Comparison of ENCODE assay signal across 9 cellular contexts in genomic region chr5:149228610-149229297, GRCh38. TPM values are rescaled to one million over a fixed set of nuclear protein-coding genes. Genes with fewer than 3 reads are reported as not detected.
DNase-seq lines count a peak whose midpoint lies in the region; TF ChIP-seq lines count a peak whose summit lies in the region.
"Had no signal": no experiment of that assay in that cellular context is flagged by ENCODE, and none has a peak within 500 bp of the region (broad histone marks: within the 10 kb centered on the region; RNA-seq: fewer than 3 reads in every experiment).

No MANE protein-coding gene starts in this region.

- no peak overlapping the region for H2BK5ac ChIP-seq in trophoblast cell (ENCODE audit: low read depth, low read length, poor library complexity)

- H3K4me2 ChIP-seq in trophoblast cell (ENCODE audit: low read length), result no peak overlapping the region

- no peak overlapping the region for H4K8ac ChIP-seq in trophoblast cell (ENCODE audit: low read depth, low read length)

- H2AFZ ChIP-seq in ACC112 (ENCODE audit: low read length, unreplicated experiment) (no peak overlapping the region), trophoblast cell (ENCODE audit: insufficient read depth, low read length, poor library complexity) (no peak overlapping the region)

- no peak overlapping the region for H2BK12ac ChIP-seq in trophoblast cell (ENCODE audit: low read length)

- H4K91ac ChIP-seq in trophoblast cell (ENCODE audit: low read depth, low read length), result no peak overlapping the region

- peak; percentile 19 for DNase-seq in HK-2 (ENCODE audit: unreplicated experiment)
- DNase-seq in SW480 (ENCODE audit: low spot score), result peak; percentile 93
- peak; percentile 88 to 94 for DNase-seq in foreskin fibroblast
- peak; percentile 40 to 76 for DNase-seq in trophoblast cell
- DNase-seq in T-helper 2 cell, result no peak
- DNase-seq in effector CD4-positive, alpha-beta T cell, result no peak
- DNase-seq in GF-D8 (lab: John Stamatoyannopoulos, UW), result no peak
- DNase-seq: activated naive CD8-positive, alpha-beta T cell treated with anti-CD3 and anti-CD28 coated beads, Interleukin-2, amount 10 ng/mL, durations not matched to agents 7 days and 5 days had no signal

- H3K14ac ChIP-seq in trophoblast cell (ENCODE audit: low read length), result no peak overlapping the region

- TF ChIP-seq CTCF in foreskin fibroblast (IDR thresholded peaks at IDR 0.05; ENCODE audit: low read depth, low read length), result peak; percentile 80

- H3K27ac ChIP-seq in ACC112 (ENCODE audit: low read depth, low read length) (peak overlapping the region; percentile 61), trophoblast cell (ENCODE audit: low read depth, low read length) (no peak overlapping the region)

- H3K18ac ChIP-seq in trophoblast cell (ENCODE audit: low read length), result no peak overlapping the region

- H2BK120ac ChIP-seq in trophoblast cell (ENCODE audit: insufficient read depth, low read length, poor library complexity), result no peak overlapping the region

- H2AK5ac ChIP-seq in trophoblast cell (ENCODE audit: low read length), result no peak overlapping the region

- H3K23ac ChIP-seq in trophoblast cell (ENCODE audit: low read length), result no peak overlapping the region

- no peak overlapping the region for H4K12ac ChIP-seq in trophoblast cell (ENCODE audit: low read depth, low read length)

- H3K9ac ChIP-seq in trophoblast cell (ENCODE audit: low read length), result no peak overlapping the region

- WGBS in trophoblast cell (ENCODE audit: extremely low coverage, insufficient coverage, insufficient read length), result no CpG with 5 or more reads among the region's 5 CpGs

- H3K79me1 ChIP-seq in trophoblast cell (ENCODE audit: low read length), result no peaks in the 10 kb centered on the region

- H3K4me1 ChIP-seq in ACC112 (ENCODE audit: control insufficient read depth, insufficient read depth, low read length, unreplicated experiment) (peaks cover 34% of the 10 kb centered on the region), trophoblast cell (ENCODE audit: control insufficient read depth in 1 of 2, insufficient read depth in 2 of 2, low read length in 2 of 2) (no peaks in the 10 kb centered on the region)

- no peaks in the 10 kb centered on the region for H3K9me3 ChIP-seq in trophoblast cell (ENCODE audit: insufficient read depth, low read depth, low read length)

- H3K36me3 ChIP-seq in ACC112 (ENCODE audit: insufficient read depth, low read length) (peaks cover 15% of the 10 kb centered on the region), trophoblast cell (ENCODE audit: control insufficient read depth in 1 of 2, insufficient read depth in 2 of 2, low read length in 2 of 2) (no peaks in the 10 kb centered on the region)

- no peaks in the 10 kb centered on the region for H3K27me3 ChIP-seq in ACC112 (ENCODE audit: insufficient read depth, low read length)
- no peaks in the 10 kb centered on the region for H3K27me3 ChIP-seq in trophoblast cell (ENCODE audit: insufficient read depth, low read length)

- H3K4ac ChIP-seq in trophoblast cell (ENCODE audit: low read depth, low read length), result no peak overlapping the region

- no peak overlapping the region for H3K4me3 ChIP-seq in ACC112 (ENCODE audit: low read depth, low read length)
- H3K4me3 ChIP-seq in foreskin fibroblast (ENCODE audit: low read depth in 1 of 2, low read length in 2 of 2), result no peak overlapping the region
- H3K4me3 ChIP-seq in trophoblast cell (ENCODE audit: low read depth, low read length), result no peak overlapping the region

- H3K79me2 ChIP-seq in ACC112 (ENCODE audit: control insufficient read depth, insufficient read depth, low read length, unreplicated experiment) (peaks cover 8% of the 10 kb centered on the region), trophoblast cell (ENCODE audit: control insufficient read depth, insufficient read depth, low read length, poor library complexity) (no peaks in the 10 kb centered on the region)

RNA-seq across cellular contexts. Expression of gene AFAP1L1, which starts 42.9 kb away (rescaled TPM):
- 6.6 and 6.9 TPM in 2 replicates for polyA plus RNA-seq in trophoblast cell (2013)

Comparison
In these comparisons a context has a peak if more than half of its experiments do, and no peak if none do; other contexts are left out.
1. DNase-seq: peak in HK-2 (single experiment), SW480 (single experiment), foreskin fibroblast (2 of 2) and trophoblast cell (2 of 2); none in T-helper 2 cell (0 of 5), effector CD4-positive, alpha-beta T cell (single experiment) and GF-D8 (single experiment).